Comparison of ENCODE assay signal across 25 cellular contexts in the genomic region with DNA sequence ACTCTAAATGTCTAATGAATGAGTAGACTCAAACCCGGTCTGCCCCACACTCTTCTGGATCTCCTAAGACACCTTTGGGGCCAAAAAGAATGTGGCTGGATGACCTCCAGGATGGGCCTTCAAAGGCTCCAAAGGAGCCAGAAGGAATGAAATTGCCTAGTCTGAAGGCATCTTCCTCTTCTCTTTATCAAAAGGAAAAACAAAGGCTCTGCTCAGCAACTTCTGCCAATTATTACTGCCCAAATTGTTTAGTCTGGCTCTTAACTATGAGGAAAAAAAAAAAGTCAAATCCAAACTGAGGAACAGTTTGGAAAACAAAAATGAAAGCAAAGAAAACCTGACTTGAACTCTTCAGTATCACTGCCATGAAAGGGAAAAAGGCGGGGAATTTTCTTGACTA.
"Had no signal": no experiment of that assay in that cellular context is flagged by ENCODE, and none has a peak within 500 bp of the region (broad histone marks: within the 10 kb centered on the region; RNA-seq: fewer than 3 reads in every experiment).

No MANE protein-coding gene starts in this region.

- H3K36me3 ChIP-seq: SJSA1 had no signal

- H3K4me3 ChIP-seq: K562, SJSA1 had no signal

- H3K4me1 ChIP-seq: SJSA1 had no signal

- H3K4me1 Mint-ChIP-seq: activated CD4-positive, alpha-beta T cell treated with anti-CD3 and anti-CD28 coated beads, Interleukin-2, amount 10 ng/mL, durations not matched to agents 7 days and 5 days; activated naive CD4-positive, alpha-beta T cell treated with anti-CD3 and anti-CD28 coated beads, Interleukin-2, amount 10 ng/mL, durations not matched to agents 7 days and 5 days; activated naive CD8-positive, alpha-beta T cell treated with anti-CD3 and anti-CD28 coated beads, Interleukin-2, amount 10 ng/mL, durations not matched to agents 7 days and 5 days; activated T-helper 17 cell treated with anti-CD3 and anti-CD28 coated beads, Interleukin-2, amount 50 U/mL, for 72 hours had no signal

- H3K27me3 Mint-ChIP-seq: activated CD4-positive, alpha-beta memory T cell treated with anti-CD3 and anti-CD28 coated beads for 36 hours; activated CD4-positive, alpha-beta T cell treated with anti-CD3 and anti-CD28 coated beads, Interleukin-2, amount 10 ng/mL, durations not matched to agents 7 days and 5 days; activated naive CD4-positive, alpha-beta T cell treated with anti-CD3 and anti-CD28 coated beads, Interleukin-2, amount 10 ng/mL, durations not matched to agents 7 days and 5 days; activated naive CD8-positive, alpha-beta T cell treated with anti-CD3 and anti-CD28 coated beads, Interleukin-2, amount 10 ng/mL, durations not matched to agents 7 days and 5 days had no signal

- H3K27ac ChIP-seq: SJSA1 had no signal

- DNase-seq: activated CD4-positive, alpha-beta memory T cell treated with anti-CD3 and anti-CD28 coated beads for 36 hours; activated CD4-positive, alpha-beta T cell treated with anti-CD3 and anti-CD28 coated beads, Interleukin-2, amount 10 ng/mL, durations not matched to agents 7 days and 5 days; activated CD8-positive, alpha-beta memory T cell treated with anti-CD3 and anti-CD28 coated beads for 24 hours; activated gamma-delta T cell; activated naive CD4-positive, alpha-beta T cell treated with anti-CD3 and anti-CD28 coated beads, Interleukin-2, amount 10 ng/mL, durations not matched to agents 7 days and 5 days; activated naive CD8-positive, alpha-beta T cell treated with anti-CD3 and anti-CD28 coated beads, Interleukin-2, amount 10 ng/mL, durations not matched to agents 7 days and 5 days; activated T-cell treated with anti-CD3 and anti-CD28 coated beads for 4 hours; activated T-cell treated with anti-CD3 and anti-CD28 coated beads, Interleukin-2, amount 50 U/mL, for 48 hours; amniotic stem cell; caudate nucleus; Karpas-422; MM.1S; NCI-H1105 treated with DMSO at 0.1 percent for 48 hours; NCI-H1436 treated with DMSO at 0.1 percent for 48 hours; NCI-H187; NCI-H2081; NCI-H446; NCI-H524; PC-3; SHP77 had no signal

- H3K27me3 ChIP-seq: SJSA1 had no signal

- H3K27ac Mint-ChIP-seq: activated CD4-positive, alpha-beta memory T cell treated with anti-CD3 and anti-CD28 coated beads for 36 hours; activated CD4-positive, alpha-beta T cell treated with anti-CD3 and anti-CD28 coated beads, Interleukin-2, amount 10 ng/mL, durations not matched to agents 7 days and 5 days; activated naive CD4-positive, alpha-beta T cell treated with anti-CD3 and anti-CD28 coated beads, Interleukin-2, amount 10 ng/mL, durations not matched to agents 7 days and 5 days; activated naive CD8-positive, alpha-beta T cell treated with anti-CD3 and anti-CD28 coated beads, Interleukin-2, amount 10 ng/mL, durations not matched to agents 7 days and 5 days; T-helper 1 cell treated with Interleukin-12 subunit alpha and Interleukin-12 subunit beta and Interleukin-4 antibody, amounts not matched to agents 30 μg/mL and 1 μg/mL, for 36 hours; WTC11 had no signal

- ATAC-seq: activated T-helper 17 cell treated with anti-CD3 and anti-CD28 coated beads, Interleukin-2, amount 50 U/mL, for 72 hours; K562; PC-3; WTC11 had no signal

- H3K4me3 Mint-ChIP-seq: activated CD4-positive, alpha-beta memory T cell treated with anti-CD3 and anti-CD28 coated beads for 36 hours; activated CD4-positive, alpha-beta T cell treated with anti-CD3 and anti-CD28 coated beads, Interleukin-2, amount 10 ng/mL, durations not matched to agents 7 days and 5 days; activated naive CD4-positive, alpha-beta T cell treated with anti-CD3 and anti-CD28 coated beads, Interleukin-2, amount 10 ng/mL, durations not matched to agents 7 days and 5 days; activated naive CD8-positive, alpha-beta T cell treated with anti-CD3 and anti-CD28 coated beads, Interleukin-2, amount 10 ng/mL, durations not matched to agents 7 days and 5 days; activated T-helper 17 cell treated with anti-CD3 and anti-CD28 coated beads, Interleukin-2, amount 50 U/mL, for 72 hours; T-helper 1 cell treated with Interleukin-12 subunit alpha and Interleukin-12 subunit beta and Interleukin-4 antibody, amounts not matched to agents 30 μg/mL and 1 μg/mL, for 36 hours; WTC11 had no signal

- H3K9me3 ChIP-seq: SJSA1 had no signal

- H3K36me3 Mint-ChIP-seq: activated naive CD4-positive, alpha-beta T cell treated with anti-CD3 and anti-CD28 coated beads, Interleukin-2, amount 10 ng/mL, durations not matched to agents 7 days and 5 days had no signal
